12 cellular contexts compared by ENCODE assay signal in the genomic region with DNA sequence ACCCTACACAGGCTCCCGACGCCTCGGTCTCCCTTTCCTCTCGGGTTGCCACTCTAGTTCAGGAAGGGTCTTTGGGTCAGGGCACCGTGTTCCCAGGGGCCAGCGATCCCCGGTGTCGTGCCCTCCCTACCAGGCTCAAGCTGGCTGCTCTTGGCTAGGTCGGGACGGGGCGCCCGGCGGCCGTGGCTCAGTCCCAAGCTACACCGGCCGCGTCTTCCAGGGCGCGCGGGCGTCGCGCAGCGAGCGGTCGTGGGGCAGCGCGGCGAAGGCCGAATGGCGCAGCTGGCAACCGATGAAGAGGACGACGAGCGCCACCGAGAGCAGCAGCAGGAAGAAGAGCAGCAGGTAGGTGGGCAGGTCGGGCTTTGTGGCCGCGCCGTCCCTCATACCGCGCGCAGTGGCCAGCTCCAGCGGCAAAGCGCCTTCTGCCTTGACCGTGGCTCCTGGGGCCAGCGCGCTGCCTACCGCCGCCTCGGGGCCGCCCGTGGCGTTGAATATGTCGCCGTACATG. TPM values are rescaled to one million over a fixed set of nuclear protein-coding genes. Genes with fewer than 3 reads are reported as not detected.
DNase-seq lines count a peak whose midpoint lies in the region; ATAC-seq and TF ChIP-seq lines count a peak whose summit lies in the region.
"Had no signal": no experiment of that assay in that cellular context is flagged by ENCODE, and none has a peak within 500 bp of the region (broad histone marks: within the 10 kb centered on the region; RNA-seq: fewer than 3 reads in every experiment).

No MANE protein-coding gene starts in this region.

- no peaks in the 10 kb centered on the region for H3K9me3 ChIP-seq in ES-I3 (ENCODE audit: control insufficient read depth, insufficient read depth, low read length)
- H3K9me3 ChIP-seq in hepatocyte (ENCODE audit: low read depth): no peaks in the 10 kb centered on the region

- H3K27me3 ChIP-seq in hepatocyte: peaks cover 31% of the 10 kb centered on the region

- peak overlapping the region; percentile 100 for H3K4me2 ChIP-seq in hepatocyte

- H3K36me3 ChIP-seq in ES-I3 (ENCODE audit: insufficient read depth, low read length): no peaks in the 10 kb centered on the region
- no peaks in the 10 kb centered on the region for H3K36me3 ChIP-seq in hepatocyte (replicated peaks; ENCODE audit: insufficient read depth, low read depth)

- 2% methylated on average over 56 of the region's 56 CpGs for WGBS in hepatocyte (ENCODE audit: low lambda C conversion rate, missing lambda C conversion rate)

- intact Hi-C loops in activated CD4-positive, alpha-beta T cell treated with anti-CD3 and anti-CD28 coated beads, Interleukin-2, amount 10 ng/mL, durations not matched to agents 24 days and 14 days (cut with micrococcal nuclease): no loop called here

- peaks cover 26% of the 10 kb centered on the region for H3K4me1 Mint-ChIP-seq in progenitor cell of endocrine pancreas (ENCODE audit: low read depth)
- no peaks in the 10 kb centered on the region for H3K4me1 Mint-ChIP-seq in activated CD4-positive, alpha-beta T cell treated with anti-CD3 and anti-CD28 coated beads, Interleukin-2, amount 10 ng/mL, durations not matched to agents 24 days and 14 days

- ATAC-seq in GM19351 (IDR thresholded peaks at IDR 0.05; ENCODE audit: unreplicated experiment) (no peak), GM21717 (IDR thresholded peaks at IDR 0.05; ENCODE audit: unreplicated experiment) (no peak)

- no peaks in the 10 kb centered on the region for H3K4me1 ChIP-seq in ES-I3 (ENCODE audit: insufficient read depth, low read length)
- peaks cover 28% of the 10 kb centered on the region for H3K4me1 ChIP-seq in hepatocyte (ENCODE audit: insufficient read depth)

- H3K9me3 Mint-ChIP-seq in progenitor cell of endocrine pancreas (ENCODE audit: low read depth): no peaks in the 10 kb centered on the region
- no peaks in the 10 kb centered on the region for H3K9me3 Mint-ChIP-seq in activated CD4-positive, alpha-beta T cell treated with anti-CD3 and anti-CD28 coated beads, Interleukin-2, amount 10 ng/mL, durations not matched to agents 24 days and 14 days
- H3K9me3 Mint-ChIP-seq: activated B cell treated with CpG ODN at 0.5 μM for 24 hours had no signal

- peak overlapping the region; percentile 69 for H3K4me3 Mint-ChIP-seq in progenitor cell of endocrine pancreas (ENCODE audit: low read depth)
- no peak overlapping the region for H3K4me3 Mint-ChIP-seq in activated CD4-positive, alpha-beta T cell treated with anti-CD3 and anti-CD28 coated beads, Interleukin-2, amount 10 ng/mL, durations not matched to agents 24 days and 14 days
- H3K4me3 Mint-ChIP-seq: activated B cell treated with CpG ODN at 0.5 μM for 24 hours had no signal

- H3K27me3 Mint-ChIP-seq in progenitor cell of endocrine pancreas: peaks cover 63% of the 10 kb centered on the region
- peaks cover 45% of the 10 kb centered on the region for H3K27me3 Mint-ChIP-seq in activated CD4-positive, alpha-beta T cell treated with anti-CD3 and anti-CD28 coated beads, Interleukin-2, amount 10 ng/mL, durations not matched to agents 24 days and 14 days

- peaks cover 15% of the 10 kb centered on the region for H3K36me3 Mint-ChIP-seq in progenitor cell of endocrine pancreas (ENCODE audit: insufficient read depth)
- H3K36me3 Mint-ChIP-seq in activated CD4-positive, alpha-beta T cell treated with anti-CD3 and anti-CD28 coated beads, Interleukin-2, amount 10 ng/mL, durations not matched to agents 24 days and 14 days (ENCODE audit: low read depth): peaks cover 2% of the 10 kb centered on the region

- H4K20me1 ChIP-seq in hepatocyte (ENCODE audit: insufficient read depth, poor library complexity, severe bottlenecking): no peaks in the 10 kb centered on the region

- H3K9ac ChIP-seq in ES-I3 (ENCODE audit: low read depth, low read length): peak overlapping the region; percentile 50; the same call in 1 of the 2 replicates

- peak overlapping the region; percentile 26 for H2AFZ ChIP-seq in hepatocyte

- TF ChIP-seq CTCF in VCaP (conservative IDR thresholded peaks at IDR 0.05) (no peak), hepatocyte (IDR thresholded peaks at IDR 0.05; ENCODE audit: poor library complexity) (no peak), progenitor cell of endocrine pancreas (IDR thresholded peaks at IDR 0.05; ENCODE audit: unreplicated experiment) (peak; percentile 16)

- no peaks in the 10 kb centered on the region for H3K9me2 ChIP-seq in hepatocyte (replicated peaks; ENCODE audit: insufficient read depth)

- H3K27ac Mint-ChIP-seq in progenitor cell of endocrine pancreas: no peak overlapping the region
- H3K27ac Mint-ChIP-seq in activated CD4-positive, alpha-beta T cell treated with anti-CD3 and anti-CD28 coated beads, Interleukin-2, amount 10 ng/mL, durations not matched to agents 24 days and 14 days: no peak overlapping the region
- H3K27ac Mint-ChIP-seq: activated B cell treated with CpG ODN at 0.5 μM for 24 hours had no signal

- H3K27ac ChIP-seq in VCaP (peak overlapping the region; percentile 94), hepatocyte (no peak overlapping the region)

- peak overlapping the region; percentile 42 for H3K4me3 ChIP-seq in hepatocyte

- no peaks in the 10 kb centered on the region for H3K79me2 ChIP-seq in hepatocyte

- DNase-seq in hepatocyte (ENCODE audit: low spot score) (peak; percentile 40), progenitor cell of endocrine pancreas (ENCODE audit: low spot score, unreplicated experiment) (no peak), inferior parietal cortex (ENCODE audit: extremely low spot score) (no peak)
- no peak for DNase-seq in activated CD4-positive, alpha-beta T cell treated with anti-CD3 and anti-CD28 coated beads, Interleukin-2, amount 10 ng/mL, durations not matched to agents 24 days and 14 days
- DNase-seq: activated B cell treated with CpG ODN at 0.5 μM for 24 hours, GF-D8, MM.1S had no signal

RNA-seq across cellular contexts. Expression of a gene that starts 0.9 kb away (rescaled TPM):
- total RNA-seq in hepatocyte (1.9 and 3.1 TPM in 2 replicates), progenitor cell of endocrine pancreas (0.79 and 1.1 TPM in 2 replicates)
- 2.7 and 3.9 TPM in 2 replicates for polyA plus RNA-seq in hepatocyte
- not detected in 2 replicates for total RNA-seq in activated CD4-positive, alpha-beta T cell treated with anti-CD3 and anti-CD28 coated beads, Interleukin-2, amount 10 ng/mL, durations not matched to agents 24 days and 14 days
- total RNA-seq: activated B cell treated with CpG ODN at 0.5 μM for 24 hours, H4 had no signal

RNA-seq across cellular contexts. Expression of a gene that starts 59.4 kb away (rescaled TPM):
- total RNA-seq in hepatocyte (67.4 and 68.8 TPM in 2 replicates), progenitor cell of endocrine pancreas (91.8 and 92.3 TPM in 2 replicates)
- polyA plus RNA-seq in hepatocyte: 24.1 and 34.4 TPM in 2 replicates
- 12.8 and 16.7 TPM in 2 replicates for total RNA-seq in activated CD4-positive, alpha-beta T cell treated with anti-CD3 and anti-CD28 coated beads, Interleukin-2, amount 10 ng/mL, durations not matched to agents 24 days and 14 days
